In the genomic region with DNA sequence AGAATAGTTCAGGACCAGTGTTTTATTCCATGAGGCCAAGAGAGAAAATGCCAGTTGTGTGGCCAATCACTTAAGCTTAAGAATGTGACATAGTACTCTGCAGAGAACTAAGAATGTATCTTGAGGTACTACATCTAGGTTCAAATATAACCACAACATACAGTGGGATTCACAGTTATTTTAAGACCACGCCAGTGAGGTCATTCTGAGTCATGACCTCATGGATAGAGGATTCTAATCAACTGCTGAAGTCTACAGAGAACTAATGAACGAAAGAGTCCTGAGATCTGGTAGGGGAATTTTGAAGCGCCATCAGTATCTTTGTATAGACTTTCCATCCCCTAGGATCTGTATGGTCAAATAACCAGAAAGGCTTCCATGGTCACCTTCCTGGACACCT, we compare ENCODE assay signal across 17 cellular contexts.
A peak's percentile ranks its signal among the peaks of the same experiment; 100 is the strongest.
DNase-seq lines count a peak whose midpoint lies in the region; ATAC-seq and TF ChIP-seq lines count a peak whose summit lies in the region.
"Had no signal": no experiment of that assay in that cellular context is flagged by ENCODE, and none has a peak within 500 bp of the region (broad histone marks: within the 10 kb centered on the region; RNA-seq: fewer than 3 reads in every experiment).

No MANE protein-coding gene starts in this region.

- no peak overlapping the region for H3K27ac ChIP-seq in SK-N-SH (ENCODE audit: low read depth in 2 of 2, low read length in 1 of 2)
- H3K27ac ChIP-seq in PC-3 (ENCODE audit: low read length) = no peak overlapping the region
- H3K27ac ChIP-seq: 22Rv1, C4-2B had no signal

- no peak overlapping the region for H2AFZ ChIP-seq in SK-N-SH (ENCODE audit: low read depth)
- no peak overlapping the region for H2AFZ ChIP-seq in PC-3 (ENCODE audit: low read length)

- H3K9me3 ChIP-seq in SK-N-SH (no peaks in the 10 kb centered on the region), PC-3 (ENCODE audit: low read length) (no peaks in the 10 kb centered on the region)

- no peak for TF ChIP-seq CTCF in SK-N-SH (IDR thresholded peaks at IDR 0.05)
- TF ChIP-seq CTCF in PC-3 (conservative IDR thresholded peaks at IDR 0.05; ENCODE audit: low read depth, low read length) = no peak

- no peaks in the 10 kb centered on the region for H3K36me3 ChIP-seq in SK-N-SH (replicated peaks in 1 of 2; ENCODE audit: control insufficient read depth in 1 of 2, insufficient read depth in 2 of 2, low read length in 1 of 2)
- no peaks in the 10 kb centered on the region for H3K36me3 ChIP-seq in PC-3 (ENCODE audit: low read depth, low read length)

- no peak for TF ChIP-seq EP300 in SK-N-SH (IDR thresholded peaks at IDR 0.05; ENCODE audit: borderline replicate concordance in 1 of 2, low read depth in 1 of 2, low read length in 1 of 2)

- H3K27me3 ChIP-seq in SK-N-SH (ENCODE audit: insufficient read depth) (no peaks in the 10 kb centered on the region), PC-3 (ENCODE audit: low read length) (no peaks in the 10 kb centered on the region)

- TF ChIP-seq RAD21 in SK-N-SH (IDR thresholded peaks at IDR 0.05; ENCODE audit: low read length) = no peak

- BruUV-seq in PC-3 (replicated peaks; lab: Mats Ljungman, UMichigan) = no TSS peak

- in situ Hi-C loops in KBM-7 (cut with MboI; ENCODE audit: low pct_unique_long_range_greater_than_20kb, low sequenced_read_pairs) = no loop called here

- no peaks in the 10 kb centered on the region for H3F3A ChIP-seq in SK-N-SH (replicated peaks; ENCODE audit: insufficient read depth)
- no peaks in the 10 kb centered on the region for H3F3A ChIP-seq in PC-3 (ENCODE audit: low read length, unreplicated experiment)

- H3K4me3 ChIP-seq in SK-N-SH (ENCODE audit: low read depth in 2 of 2, low read length in 1 of 2) = no peak overlapping the region
- no peak overlapping the region for H3K4me3 ChIP-seq in PC-3 (ENCODE audit: low read length)

- CTCF ChIA-PET in SK-N-SH (lab: Yijun Ruan, JAX) = no interaction called here
- CTCF ChIA-PET in PC-3 (lab: Charles Lee) = no interaction called here

- intact Hi-C loops in PC-3 (cut with micrococcal nuclease) = no loop called here

- H3K4me1 ChIP-seq in SK-N-SH (ENCODE audit: control insufficient read depth in 1 of 2, insufficient read depth in 2 of 2, low read depth in 1 of 2, low read length in 1 of 2) = peaks cover 0 to 7% of the 10 kb centered on the region in 2 experiments; a peak in 1 of 4 replicates
- 0 out of 2 replicates have a peak, but pooled peaks cover 7% of the 10 kb centered on the region for H3K4me1 ChIP-seq in PC-3 (ENCODE audit: insufficient read depth, low read length)

- no peak overlapping the region for H3K9ac ChIP-seq in SK-N-SH
- H3K9ac ChIP-seq in PC-3 (ENCODE audit: low read length) = no peak overlapping the region

- WGBS in SK-N-SH (ENCODE audit: low lambda C conversion rate) = 90% methylated on average over 3 of the region's 3 CpGs

- H3K79me2 ChIP-seq in SK-N-SH (ENCODE audit: insufficient read depth) (no peaks in the 10 kb centered on the region), PC-3 (ENCODE audit: low read length) (no peaks in the 10 kb centered on the region)

- no peak for ATAC-seq in SK-N-SH treated with all-trans-retinoic acid at 6 μM for 48 hours
- ATAC-seq in PC-3 = no peak
- no peak for ATAC-seq in GM21526 (IDR thresholded peaks at IDR 0.05; ENCODE audit: low FRiP score, unreplicated experiment)
- ATAC-seq: Panc1 had no signal

- DNase-seq in SK-N-SH = no peak
- DNase-seq in PC-3 = peak; percentile 33
- DNase-seq in glomerular visceral epithelial cell (ENCODE audit: extremely low spot score) = peak; percentile 40
- DNase-seq in NCI-H187 treated with DMSO at 0.1 percent for 48 hours (lab: John Stamatoyannopoulos, UW) = no peak
- no peak for DNase-seq in SIG-M5 treated with dmso at 0.1 percent for 504 hours (lab: John Stamatoyannopoulos, UW; ENCODE audit: unreplicated experiment)
- DNase-seq in KBM-7 = no peak
- DNase-seq: DMS153, GOT3, NCI-H2107, NCI-H446, NCI-H748 treated with DMSO at 0.1 percent for 48 hours, SHP77 treated with DMSO at 0.1 percent for 48 hours had no signal

- POLR2A ChIA-PET in SK-N-SH (lab: Yijun Ruan, JAX) (no interaction called here), PC-3 (lab: Charles Lee; ENCODE audit: unreplicated experiment) (no interaction called here)

- H3K4me2 ChIP-seq in SK-N-SH = no peak overlapping the region
- no peak overlapping the region for H3K4me2 ChIP-seq in PC-3 (ENCODE audit: low read length)

- H4K20me1 ChIP-seq in SK-N-SH (ENCODE audit: insufficient read depth) = no peaks in the 10 kb centered on the region
- H4K20me1 ChIP-seq in PC-3 (ENCODE audit: low read length) = no peaks in the 10 kb centered on the region

- H3K9me2 ChIP-seq in SK-N-SH = no peaks in the 10 kb centered on the region
- H3K9me2 ChIP-seq in PC-3 (replicated peaks; ENCODE audit: low read length) = no peaks in the 10 kb centered on the region

TF ChIP-seq in SK-N-SH, 30 proteins besides CTCF, POLR2A, EP300 and RAD21:
- TF ChIP-seq, protein P1, sequence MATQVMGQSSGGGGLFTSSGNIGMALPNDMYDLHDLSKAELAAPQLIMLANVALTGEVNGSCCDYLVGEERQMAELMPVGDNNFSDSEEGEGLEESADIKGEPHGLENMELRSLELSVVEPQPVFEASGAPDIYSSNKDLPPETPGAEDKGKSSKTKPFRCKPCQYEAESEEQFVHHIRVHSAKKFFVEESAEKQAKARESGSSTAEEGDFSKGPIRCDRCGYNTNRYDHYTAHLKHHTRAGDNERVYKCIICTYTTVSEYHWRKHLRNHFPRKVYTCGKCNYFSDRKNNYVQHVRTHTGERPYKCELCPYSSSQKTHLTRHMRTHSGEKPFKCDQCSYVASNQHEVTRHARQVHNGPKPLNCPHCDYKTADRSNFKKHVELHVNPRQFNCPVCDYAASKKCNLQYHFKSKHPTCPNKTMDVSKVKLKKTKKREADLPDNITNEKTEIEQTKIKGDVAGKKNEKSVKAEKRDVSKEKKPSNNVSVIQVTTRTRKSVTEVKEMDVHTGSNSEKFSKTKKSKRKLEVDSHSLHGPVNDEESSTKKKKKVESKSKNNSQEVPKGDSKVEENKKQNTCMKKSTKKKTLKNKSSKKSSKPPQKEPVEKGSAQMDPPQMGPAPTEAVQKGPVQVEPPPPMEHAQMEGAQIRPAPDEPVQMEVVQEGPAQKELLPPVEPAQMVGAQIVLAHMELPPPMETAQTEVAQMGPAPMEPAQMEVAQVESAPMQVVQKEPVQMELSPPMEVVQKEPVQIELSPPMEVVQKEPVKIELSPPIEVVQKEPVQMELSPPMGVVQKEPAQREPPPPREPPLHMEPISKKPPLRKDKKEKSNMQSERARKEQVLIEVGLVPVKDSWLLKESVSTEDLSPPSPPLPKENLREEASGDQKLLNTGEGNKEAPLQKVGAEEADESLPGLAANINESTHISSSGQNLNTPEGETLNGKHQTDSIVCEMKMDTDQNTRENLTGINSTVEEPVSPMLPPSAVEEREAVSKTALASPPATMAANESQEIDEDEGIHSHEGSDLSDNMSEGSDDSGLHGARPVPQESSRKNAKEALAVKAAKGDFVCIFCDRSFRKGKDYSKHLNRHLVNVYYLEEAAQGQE (IDR thresholded peaks at IDR 0.05; ENCODE audit: low read depth, low read length) = no peak
- TF ChIP-seq NFIC (IDR thresholded peaks at IDR 0.05; ENCODE audit: borderline replicate concordance) = peak; percentile 30; the same call in 1 of the 2 replicates

TF ChIP-seq in SK-N-SH treated with all-trans-retinoic acid at 6 μM for 48 hours, 23 proteins besides CTCF, POLR2A, EP300 and RAD21:
- TF ChIP-seq CREB5 (CRISPR knock-in tag; IDR thresholded peaks at IDR 0.05; ENCODE audit: low read depth) = no peak
- no peak for TF ChIP-seq ARNTL (CRISPR knock-in tag; IDR thresholded peaks at IDR 0.05; ENCODE audit: borderline replicate concordance, low read depth)
- no peak for TF ChIP-seq SNAI2 (CRISPR knock-in tag; IDR thresholded peaks at IDR 0.05)
- TF ChIP-seq ZNF70 (CRISPR knock-in tag; IDR thresholded peaks at IDR 0.05) = no peak
- no peak for TF ChIP-seq ZNF565 (CRISPR knock-in tag; conservative IDR thresholded peaks at IDR 0.05; ENCODE audit: low read depth)
- TF ChIP-seq ZNF8 (CRISPR knock-in tag; IDR thresholded peaks at IDR 0.05) = no peak
- TF ChIP-seq ISL1 (CRISPR knock-in tag; IDR thresholded peaks at IDR 0.05) = no peak
- TF ChIP-seq TOX (CRISPR knock-in tag; IDR thresholded peaks at IDR 0.05; ENCODE audit: borderline replicate concordance) = no peak
- TF ChIP-seq, protein P2, sequence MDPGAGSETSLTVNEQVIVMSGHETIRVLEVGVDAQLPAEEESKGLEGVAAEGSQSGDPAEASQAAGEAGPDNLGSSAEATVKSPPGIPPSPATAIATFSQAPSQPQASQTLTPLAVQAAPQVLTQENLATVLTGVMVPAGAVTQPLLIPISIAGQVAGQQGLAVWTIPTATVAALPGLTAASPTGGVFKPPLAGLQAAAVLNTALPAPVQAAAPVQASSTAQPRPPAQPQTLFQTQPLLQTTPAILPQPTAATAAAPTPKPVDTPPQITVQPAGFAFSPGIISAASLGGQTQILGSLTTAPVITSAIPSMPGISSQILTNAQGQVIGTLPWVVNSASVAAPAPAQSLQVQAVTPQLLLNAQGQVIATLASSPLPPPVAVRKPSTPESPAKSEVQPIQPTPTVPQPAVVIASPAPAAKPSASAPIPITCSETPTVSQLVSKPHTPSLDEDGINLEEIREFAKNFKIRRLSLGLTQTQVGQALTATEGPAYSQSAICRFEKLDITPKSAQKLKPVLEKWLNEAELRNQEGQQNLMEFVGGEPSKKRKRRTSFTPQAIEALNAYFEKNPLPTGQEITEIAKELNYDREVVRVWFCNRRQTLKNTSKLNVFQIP (CRISPR knock-in tag; IDR thresholded peaks at IDR 0.05; ENCODE audit: borderline replicate concordance, low read depth) = no peak
- TF ChIP-seq ZC3H10 (CRISPR knock-in tag; IDR thresholded peaks at IDR 0.05) = no peak

Comparison
In these comparisons a context has a peak if more than half of its experiments do, and no peak if none do; other contexts are left out.
1. DNase-seq: peak in PC-3 (single experiment) and glomerular visceral epithelial cell (single experiment); none in SK-N-SH (single experiment), NCI-H187 treated with DMSO at 0.1 percent for 48 hours (single experiment), SIG-M5 treated with dmso at 0.1 percent for 504 hours (single experiment) and KBM-7 (single experiment).